13 cellular contexts compared by ENCODE assay signal in genomic region chr4:78749258-78749971, GRCh38. TPM values are rescaled to one million over a fixed set of nuclear protein-coding genes. Genes with fewer than 3 reads are reported as not detected.
DNase-seq lines count a peak whose midpoint lies in the region; ATAC-seq, FAIRE-seq and TF ChIP-seq lines count a peak whose summit lies in the region.
"Had no signal": no experiment of that assay in that cellular context is flagged by ENCODE, and none has a peak within 500 bp of the region (broad histone marks: within the 10 kb centered on the region; RNA-seq: fewer than 3 reads in every experiment).

No MANE protein-coding gene starts in this region.

- FAIRE-seq in RCC 7860 (lab: Jason Lieb, UNC) = no peak
- FAIRE-seq: keratinocyte had no signal

- H3K36me3 ChIP-seq in OCI-LY7 (ENCODE audit: insufficient read depth, low read length) = no peaks in the 10 kb centered on the region; the same call in 1 of the 2 replicates
- H3K36me3 ChIP-seq: ascending aorta, SJSA1 had no signal

- TF ChIP-seq CTCF in OCI-LY7 (conservative IDR thresholded peaks at IDR 0.05; ENCODE audit: low read length) = no peak

- peak overlapping the region; percentile 79; the same call in 1 of the 2 replicates for H2AFZ ChIP-seq in OCI-LY7 (ENCODE audit: low read length)
- H2AFZ ChIP-seq: parathyroid adenoma had no signal

- peak overlapping the region; percentile 88 for H3K27ac ChIP-seq in OCI-LY7 (ENCODE audit: low read depth, low read length, poor library complexity, severe bottlenecking)
- H3K27ac ChIP-seq: ascending aorta, parathyroid adenoma, SJSA1 had no signal

- H3K4me1 Mint-ChIP-seq in stimulated activated effector memory CD8-positive, alpha-beta T cell treated with anti-CD3 and anti-CD28 coated beads, Interleukin-12 subunit alpha, Interleukin-12 subunit beta, amount 100 ng/mL, for 72 hours = no peaks in the 10 kb centered on the region

- H3K27ac Mint-ChIP-seq in stimulated activated effector memory CD8-positive, alpha-beta T cell treated with anti-CD3 and anti-CD28 coated beads, Interleukin-12 subunit alpha, Interleukin-12 subunit beta, amount 100 ng/mL, for 72 hours = no peak overlapping the region
- H3K27ac Mint-ChIP-seq: activated CD4-positive, alpha-beta memory T cell treated with anti-CD3 and anti-CD28 coated beads, Interleukin-2, amount 10 ng/mL, durations not matched to agents 7 days and 5 days had no signal

- H3K9me3 ChIP-seq in OCI-LY7 (ENCODE audit: low read length) = no peaks in the 10 kb centered on the region
- H3K9me3 ChIP-seq: ascending aorta, SJSA1 had no signal

- intact Hi-C loops in OCI-LY7 (cut with micrococcal nuclease; ENCODE audit: unreplicated experiment) = no loop called here

- ATAC-seq in GM19324 (IDR thresholded peaks at IDR 0.05; ENCODE audit: low FRiP score, unreplicated experiment) (peak; percentile 31), HG02870 (IDR thresholded peaks at IDR 0.05; ENCODE audit: unreplicated experiment) (peak; percentile 27)
- peak; percentile 78 for ATAC-seq in stimulated activated effector memory CD8-positive, alpha-beta T cell treated with anti-CD3 and anti-CD28 coated beads, Interleukin-12 subunit alpha, Interleukin-12 subunit beta, amount 100 ng/mL, for 72 hours

- H3K9me3 Mint-ChIP-seq in stimulated activated effector memory CD8-positive, alpha-beta T cell treated with anti-CD3 and anti-CD28 coated beads, Interleukin-12 subunit alpha, Interleukin-12 subunit beta, amount 100 ng/mL, for 72 hours = no peaks in the 10 kb centered on the region
- H3K9me3 Mint-ChIP-seq: activated CD4-positive, alpha-beta memory T cell treated with anti-CD3 and anti-CD28 coated beads, Interleukin-2, amount 10 ng/mL, durations not matched to agents 7 days and 5 days had no signal

- CTCF ChIA-PET in OCI-LY7 (lab: Charles Lee; ENCODE audit: unreplicated experiment) = interaction anchor here (0.6 to 1.2 kb wide), 3 partner anchors 42 to 81 kb away, joined by 3 read pairs; no protein-coding TSS in a partner anchor

- H3K4me3 ChIP-seq in OCI-LY7 (ENCODE audit: low read depth, low read length, poor library complexity, severe bottlenecking) = peak overlapping the region; percentile 52
- H3K4me3 ChIP-seq: ascending aorta, SJSA1 had no signal

- no peaks in the 10 kb centered on the region for H4K20me1 ChIP-seq in OCI-LY7 (ENCODE audit: insufficient read depth, low read length)

- peak overlapping the region; percentile 81 for H3K4me2 ChIP-seq in OCI-LY7 (ENCODE audit: low read length)

- H3K79me2 ChIP-seq in OCI-LY7 (ENCODE audit: insufficient read depth, low read depth, low read length) = no peaks in the 10 kb centered on the region
- H3K79me2 ChIP-seq: parathyroid adenoma had no signal

- DNase-seq in OCI-LY7 (ENCODE audit: low spot score) (no peak), RCC 7860 (ENCODE audit: low spot score) (no peak), NCI-H524 (lab: John Stamatoyannopoulos, UW) (no peak)
- no peak for DNase-seq in stimulated activated effector memory CD8-positive, alpha-beta T cell treated with anti-CD3 and anti-CD28 coated beads, Interleukin-12 subunit alpha, Interleukin-12 subunit beta, amount 100 ng/mL, for 72 hours (ENCODE audit: low spot score in 2 of 2)
- DNase-seq in stimulated activated CD4-positive, alpha-beta T cell treated with anti-CD3 and anti-CD28 coated beads, Interleukin-4, amount 100 ng/mL, for 24 hours = no peak
- DNase-seq: activated CD4-positive, alpha-beta memory T cell treated with anti-CD3 and anti-CD28 coated beads, Interleukin-2, amount 10 ng/mL, durations not matched to agents 7 days and 5 days; EL had no signal

- POLR2A ChIA-PET in OCI-LY7 (lab: Charles Lee) = interaction anchor here (0.7 to 5.7 kb wide), 10 partner anchors 9 to 141 kb away, joined by 3 to 73 read pairs (median 4); partner anchors contain the start of gene BMP2K

- no peaks in the 10 kb centered on the region for H3K9me2 ChIP-seq in OCI-LY7 (ENCODE audit: insufficient read depth, low read length)

- peaks cover 61% of the 10 kb centered on the region for H3K4me1 ChIP-seq in OCI-LY7 (ENCODE audit: insufficient read depth, low read length, poor library complexity, severe bottlenecking)
- H3K4me1 ChIP-seq: parathyroid adenoma, SJSA1 had no signal

- no peaks in the 10 kb centered on the region for H3K36me3 Mint-ChIP-seq in stimulated activated effector memory CD8-positive, alpha-beta T cell treated with anti-CD3 and anti-CD28 coated beads, Interleukin-12 subunit alpha, Interleukin-12 subunit beta, amount 100 ng/mL, for 72 hours

- no TSS peak for BruUV-seq in OCI-LY7 (replicated peaks; lab: Mats Ljungman, UMichigan)

- H3K4me3 Mint-ChIP-seq in stimulated activated effector memory CD8-positive, alpha-beta T cell treated with anti-CD3 and anti-CD28 coated beads, Interleukin-12 subunit alpha, Interleukin-12 subunit beta, amount 100 ng/mL, for 72 hours = no peak overlapping the region
- H3K4me3 Mint-ChIP-seq: activated CD4-positive, alpha-beta memory T cell treated with anti-CD3 and anti-CD28 coated beads, Interleukin-2, amount 10 ng/mL, durations not matched to agents 7 days and 5 days had no signal

RNA-seq across cellular contexts. Expression of gene BMP2K, which starts 26.7 kb away (rescaled TPM):
- total RNA-seq in OCI-LY7 (2014; rRNA removed; shearing (Covaris generic)) = 26.1 and 43.4 TPM in 2 replicates
- 61.1 and 66.1 TPM in 2 replicates for total RNA-seq in OCI-LY7 (2022)

Comparison
In these comparisons a context has a peak if more than half of its experiments do, and no peak if none do; other contexts are left out.
1. ATAC-seq: peak in every context shown above with its lines; median percentile 78 in stimulated activated effector memory CD8-positive, alpha-beta T cell treated with anti-CD3 and anti-CD28 coated beads, Interleukin-12 subunit alpha, Interleukin-12 subunit beta, amount 100 ng/mL, for 72 hours; 31 in GM19324; 27 in HG02870.